In genomic region chr14:71651228-71651627, GRCh38 we compare ENCODE assay signal across 11 cellular contexts.
DNase-seq lines count a peak whose midpoint lies in the region; ATAC-seq and TF ChIP-seq lines count a peak whose summit lies in the region.
"Had no signal": no experiment of that assay in that cellular context is flagged by ENCODE, and none has a peak within 500 bp of the region (broad histone marks: within the 10 kb centered on the region; RNA-seq: fewer than 3 reads in every experiment).

No MANE protein-coding gene starts in this region.

- peak overlapping the region; percentile 54 for H3K9ac ChIP-seq in GM23248

- WGBS in GM23248 (ENCODE audit: low coverage in 1 of 2, low lambda C conversion rate in 2 of 2, missing lambda C conversion rate in 2 of 2), 2 experiments: 0% methylated on average over 1 of the region's 1 CpG

- no peak overlapping the region; the same call in 1 of the 2 replicates for H3K4me3 ChIP-seq in GM23248
- H3K4me3 ChIP-seq in skeletal muscle cell (ENCODE audit: low read depth, low read length): no peak overlapping the region
- H3K4me3 ChIP-seq: pancreas had no signal

- no peaks in the 10 kb centered on the region for H3K9me2 ChIP-seq in GM23248 (ENCODE audit: insufficient read depth)

- peak overlapping the region; percentile 53 for H3K4me2 ChIP-seq in GM23248 (ENCODE audit: unreplicated experiment)

- H3K79me2 ChIP-seq in GM23248 (ENCODE audit: insufficient read depth): peaks cover 51% of the 10 kb centered on the region

- no peaks in the 10 kb centered on the region for H3K9me3 ChIP-seq in GM23248 (ENCODE audit: low read depth)
- H3K9me3 ChIP-seq: pancreas had no signal

- in situ Hi-C loops in GM23248 (cut with MboI): no loop called here

- H3K36me3 ChIP-seq in GM23248 (ENCODE audit: low read depth): peaks cover 29% of the 10 kb centered on the region
- H3K36me3 ChIP-seq: pancreas had no signal

- H3K27me3 ChIP-seq in GM23248 (replicated peaks; ENCODE audit: insufficient read depth) (no peaks in the 10 kb centered on the region), foreskin keratinocyte (no peaks in the 10 kb centered on the region)
- H3K27me3 ChIP-seq: pancreas had no signal

- peaks cover 20% of the 10 kb centered on the region for H3K4me1 ChIP-seq in GM23248 (ENCODE audit: insufficient read depth)
- peaks cover 11% of the 10 kb centered on the region for H3K4me1 ChIP-seq in foreskin keratinocyte

- ATAC-seq in foreskin keratinocyte (peak; percentile 21), GM21367 (IDR thresholded peaks at IDR 0.05; ENCODE audit: unreplicated experiment) (no peak)
- ATAC-seq: stimulated activated effector memory CD8-positive, alpha-beta T cell treated with anti-CD3 and anti-CD28 coated beads, Interleukin-12 subunit alpha, Interleukin-12 subunit beta, amount 100 ng/mL, for 72 hours had no signal

- DNase-seq in GM23248: peak; percentile 89
- peak; percentile 80 for DNase-seq in astrocyte of the hippocampus (ENCODE audit: low read depth, low spot score)
- DNase-seq in foreskin keratinocyte: peak; percentile 28 to 56
- DNase-seq in skeletal muscle cell (ENCODE audit: low read depth): peak; percentile 83
- DNase-seq in NCI-H748 (lab: John Stamatoyannopoulos, UW; ENCODE audit: unreplicated experiment): no peak
- DNase-seq in NCI-H2029 (lab: John Stamatoyannopoulos, UW): no peak
- no peak for DNase-seq in DMS153 (lab: John Stamatoyannopoulos, UW)
- DNase-seq: activated gamma-delta T cell, pancreas had no signal

- no peaks in the 10 kb centered on the region for H4K20me1 ChIP-seq in GM23248 (ENCODE audit: insufficient read depth)

- TF ChIP-seq CTCF in foreskin keratinocyte (conservative IDR thresholded peaks at IDR 0.05): no peak

- H2AFZ ChIP-seq in GM23248: no peak overlapping the region

- H3F3A ChIP-seq in GM23248 (ENCODE audit: insufficient read depth): peaks cover 38% of the 10 kb centered on the region

- H3K27ac ChIP-seq in GM23248: peak overlapping the region; percentile 81
- H3K27ac ChIP-seq in foreskin keratinocyte: no peak overlapping the region

Comparison
In these comparisons a context has a peak if more than half of its experiments do, and no peak if none do; other contexts are left out.
1. DNase-seq: peak in GM23248 (single experiment), astrocyte of the hippocampus (single experiment), foreskin keratinocyte (2 of 2) and skeletal muscle cell (single experiment); none in NCI-H748 (single experiment), NCI-H2029 (single experiment) and DMS153 (single experiment).